ENCODE assay signal across 1 cellular context in genomic region chr20:44586289-44586911, GRCh38.
TF ChIP-seq lines count a peak whose summit lies in the region.

No MANE protein-coding gene starts in this region.

TF ChIP-seq in HepG2, 621 proteins besides CTCF, POLR2A, EP300 and RAD21 (continued from another document):
- no peak for TF ChIP-seq ZBED4 (CRISPR knock-in tag; IDR thresholded peaks at IDR 0.05; ENCODE audit: borderline replicate concordance)
